Comparison of ENCODE assay signal across 8 cellular contexts in the genomic region with DNA sequence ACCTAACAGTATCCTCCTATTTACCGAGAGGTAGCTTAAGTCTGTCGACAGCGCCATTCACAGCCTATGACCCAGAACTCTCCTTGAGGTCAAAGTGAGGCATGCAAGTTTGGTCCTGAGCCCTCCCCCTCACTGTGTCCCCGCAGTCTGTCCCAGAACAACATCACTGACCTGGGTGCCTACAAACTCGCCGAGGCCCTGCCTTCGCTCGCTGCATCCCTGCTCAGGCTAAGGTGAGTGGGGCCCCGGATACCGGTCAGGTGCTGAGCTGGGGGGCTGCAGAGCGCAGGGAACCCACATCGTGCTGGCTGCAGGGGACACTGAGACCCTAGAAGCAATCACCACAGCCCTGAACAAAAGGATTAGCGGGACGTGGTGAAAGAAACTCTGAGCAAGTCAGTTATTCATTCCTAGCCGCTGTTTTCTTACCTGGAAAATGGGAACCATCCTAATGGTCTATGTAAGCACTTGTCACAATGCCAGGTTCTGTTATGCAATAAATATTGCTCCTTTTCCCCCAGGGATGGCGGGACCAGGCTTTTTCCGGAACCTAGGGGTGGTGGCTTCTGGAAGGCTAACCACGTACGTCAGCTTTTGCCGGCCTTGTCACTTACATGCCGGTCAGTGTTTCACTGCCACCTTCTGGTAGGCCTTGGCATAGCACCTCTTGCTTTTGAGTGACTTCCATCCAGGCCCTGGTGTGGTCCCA. TPM values are rescaled to one million over a fixed set of nuclear protein-coding genes. Genes with fewer than 3 reads are reported as not detected.
DNase-seq lines count a peak whose midpoint lies in the region; ATAC-seq, FAIRE-seq and TF ChIP-seq lines count a peak whose summit lies in the region.

No MANE protein-coding gene starts in this region.

- CTCF ChIA-PET in HepG2 (lab: Yijun Ruan, JAX; ENCODE audit: low intra/inter-chr PET ratio, low total read pairs): interaction anchor here (0.9 to 2.6 kb wide), 3 partner anchors 181 to 404 kb away, joined by 3 to 19 read pairs (median 6); no protein-coding TSS in a partner anchor

- H3K4me1 ChIP-seq in colonic mucosa: no peaks in the 10 kb centered on the region
- H3K4me1 ChIP-seq in HepG2 (ENCODE audit: insufficient read depth, low read length): peaks cover 43% of the 10 kb centered on the region

- H3K9me3 ChIP-seq in colonic mucosa (no peaks in the 10 kb centered on the region), HepG2 (ENCODE audit: low read length) (no peaks in the 10 kb centered on the region)

- H4K20me1 ChIP-seq in HepG2 (ENCODE audit: insufficient read depth, low read length): no peaks in the 10 kb centered on the region

- H3K4me2 ChIP-seq in HepG2 (ENCODE audit: low read depth, low read length): peak overlapping the region; percentile 69

- H3K27me3 ChIP-seq in colonic mucosa: no peaks in the 10 kb centered on the region
- peaks cover 0 to 9% of the 10 kb centered on the region in 2 experiments; a peak in 1 of 5 replicates for H3K27me3 ChIP-seq in HepG2 (ENCODE audit: control insufficient read depth in 1 of 2, insufficient read depth in 2 of 2, low read length in 2 of 2)

- intact Hi-C loops in colonic mucosa (cut with DNase I) (loop anchor here (5.0 kb wide), 2 partner anchors 171 to 406 kb away; no protein-coding TSS in a partner anchor), HepG2 (cut with micrococcal nuclease; ENCODE audit: unreplicated experiment) (loop anchor here (1.0 kb wide), 3 partner anchors 27 to 404 kb away; no protein-coding TSS in a partner anchor)

- in situ Hi-C loops in HepG2 (cut with HindIII; ENCODE audit: extremely low pct_ligation_motif_present, low pct_unique_long_range_greater_than_20kb): loop anchor here (5.0 kb wide), 1 partner anchor 401 kb away; no protein-coding TSS in a partner anchor

- no peak overlapping the region for H3K9ac ChIP-seq in colonic mucosa (ENCODE audit: low read depth in 2 of 2, low read length in 2 of 2)
- no peak overlapping the region; the same call in 1 of the 2 replicates for H3K9ac ChIP-seq in HepG2 (ENCODE audit: insufficient read depth, low read depth, low read length)

- H2AFZ ChIP-seq in HepG2 (ENCODE audit: low read length): no peak overlapping the region

- TF ChIP-seq POLR2A in HepG2 (IDR thresholded peaks at IDR 0.05; ENCODE audit: insufficient read depth in 1 of 2, low read depth in 2 of 2, low read length in 2 of 2): no peak

- no peaks in the 10 kb centered on the region for H3K79me2 ChIP-seq in HepG2 (ENCODE audit: insufficient read depth, low read length)

- peak; percentile 65 for ATAC-seq in HG02798 (IDR thresholded peaks at IDR 0.05; ENCODE audit: poor library complexity, unreplicated experiment)
- ATAC-seq in HepG2: peak; percentile 71
- ATAC-seq in GM21360 (IDR thresholded peaks at IDR 0.05; ENCODE audit: unreplicated experiment): no peak

- no peaks in the 10 kb centered on the region for H3K36me3 ChIP-seq in colonic mucosa
- H3K36me3 ChIP-seq in HepG2 (replicated peaks in 1 of 2; ENCODE audit: control insufficient read depth in 1 of 2, insufficient read depth in 2 of 2, low read length in 2 of 2): no peaks in the 10 kb centered on the region

- POLR2A ChIA-PET in HepG2 (lab: Yijun Ruan, JAX): interaction anchor here (1.1 to 1.4 kb wide), 3 partner anchors 8 to 175 kb away, joined by 4 to 9 read pairs (median 9); a partner anchor contains a TSS

- H3K27ac ChIP-seq in colonic mucosa (no peak overlapping the region), HepG2 (ENCODE audit: extremely low read length, insufficient read depth, low read length) (no peak overlapping the region)

- 26% methylated on average over 21 of the region's 21 CpGs for WGBS in HepG2 (ENCODE audit: low lambda C conversion rate)

- peak; percentile 93 for TF ChIP-seq CTCF in D721Med (IDR thresholded peaks at IDR 0.05; ENCODE audit: insufficient read depth, missing control alignments)
- peak; percentile 93 for TF ChIP-seq CTCF in colonic mucosa (IDR thresholded peaks at IDR 0.05)
- TF ChIP-seq CTCF in HepG2 (CRISPR knock-in tag; IDR thresholded peaks at IDR 0.05): peak; percentile 99

- TF ChIP-seq RAD21 in HepG2 (CRISPR knock-in tag; IDR thresholded peaks at IDR 0.05): peak; percentile 94

- peak; percentile 70 for DNase-seq in D721Med (ENCODE audit: insufficient read length, low spot score)
- DNase-seq in NCI-H446 treated with DMSO at 0.1 percent for 48 hours (lab: John Stamatoyannopoulos, UW): peak; percentile 54
- DNase-seq in activated CD4-positive, alpha-beta T cell treated with anti-CD3 and anti-CD28 coated beads for 24 hours (ENCODE audit: low read depth in 2 of 2): peak; percentile 76 to 88
- peak; percentile 95 for DNase-seq in colonic mucosa
- peak; percentile 94 for DNase-seq in HepG2 (ENCODE audit: low spot score)
- DNase-seq in stimulated activated CD4-positive, alpha-beta T cell treated with anti-CD3 and anti-CD28 coated beads, Interleukin-2, amount 100 ng/mL, for 48 hours: peak; percentile 88 to 92

- no peak overlapping the region for H3K4me3 ChIP-seq in colonic mucosa
- H3K4me3 ChIP-seq in HepG2 (replicated peaks in 1 of 3; ENCODE audit: insufficient read depth in 1 of 3, low read depth in 2 of 3, low read length in 3 of 3): peak overlapping the region in 1 of 3 experiments; percentile 55; a peak in 2 of 6 replicates

- BruUV-seq in HepG2 (replicated peaks; lab: Mats Ljungman, UMichigan): no TSS peak

- TF ChIP-seq EP300 in HepG2 (IDR thresholded peaks at IDR 0.05; ENCODE audit: low read depth in 2 of 2, low read length in 2 of 2) (no peak), HepG2 (CRISPR knock-in tag; IDR thresholded peaks at IDR 0.05; ENCODE audit: borderline replicate concordance) (no peak)

- FAIRE-seq in D721Med (lab: Jason Lieb, UNC) (no peak), HepG2 (lab: Jason Lieb, UNC) (peak; percentile 99)

RNA-seq across cellular contexts. Expression of a gene that starts 23.8 kb away (rescaled TPM):
- total RNA-seq in colonic mucosa (10 to 100 TPM; 23.8 to 29.5 TPM), HepG2 (2016; rRNA removed; fragmentation: Illumina TruSeq; extraction: Trizol) (57.9 and 70.4 TPM in 2 replicates)
- total RNA-seq in HepG2 (2016; cell fraction: cytosol; rRNA removed; fragmentation: Illumina TruSeq; extraction: Trizol; ENCODE audit: low read depth): 68.6 and 86.7 TPM in 2 replicates
- 54.1 and 71.8 TPM in 2 replicates for total RNA-seq in HepG2 (2016; cell fraction: insoluble cytoplasmic fraction; rRNA removed; fragmentation: Illumina TruSeq; extraction: Trizol)
- total RNA-seq in HepG2 (2016; cell fraction: membrane; rRNA removed; fragmentation: Illumina TruSeq; extraction: Trizol): 117 and 144 TPM in 2 replicates
- 35.4 and 46.3 TPM in 2 replicates for total RNA-seq in HepG2 (2016; cell fraction: nucleus; rRNA removed; fragmentation: Illumina TruSeq; extraction: Trizol)
- 51.5 and 54.4 TPM in 2 replicates for polyA plus RNA-seq in HepG2 (2011; rRNA removed)
- 69.5 and 78.6 TPM in 2 replicates for polyA plus RNA-seq in HepG2 (2011; cell fraction: cytosol; rRNA removed)
- polyA plus RNA-seq in HepG2 (2011; cell fraction: nucleus; rRNA removed): 40.4 and 50.2 TPM in 2 replicates
- polyA plus RNA-seq in HepG2 (2012): 45.6 and 55.0 TPM in 2 replicates
- polyA plus RNA-seq in HepG2 (2016; cell fraction: cytosol; fragmentation: Illumina TruSeq; extraction: Trizol; ENCODE audit: low read depth): 70.9 and 88.4 TPM in 2 replicates
- polyA plus RNA-seq in HepG2 (2016; cell fraction: insoluble cytoplasmic fraction; fragmentation: Illumina TruSeq; extraction: Trizol; ENCODE audit: low read depth): 58.1 and 70.0 TPM in 2 replicates
- polyA plus RNA-seq in HepG2 (2016; cell fraction: membrane; fragmentation: Illumina TruSeq; extraction: Trizol; ENCODE audit: low read depth): 120 and 124 TPM in 2 replicates
- polyA plus RNA-seq in HepG2 (2016; cell fraction: nucleus; fragmentation: Illumina TruSeq; extraction: Trizol; ENCODE audit: insufficient read depth, low read depth): 60.2 and 65.5 TPM in 2 replicates
- polyA minus RNA-seq in HepG2 (2011; rRNA and poly(A)+ RNA removed; ENCODE audit: low replicate concordance): 31.7 and 71.0 TPM in 2 replicates
- polyA minus RNA-seq in HepG2 (2011; cell fraction: cytosol; rRNA and poly(A)+ RNA removed): 34.2 and 35.1 TPM in 2 replicates
- polyA minus RNA-seq in HepG2 (2011; cell fraction: nucleus; rRNA and poly(A)+ RNA removed): 24.7 and 27.7 TPM in 2 replicates

RNA-seq across cellular contexts. Expression of a gene that starts 25.9 kb away (rescaled TPM):
- total RNA-seq in colonic mucosa (10 to 100 TPM; 24.9 to 29.6 TPM), HepG2 (2016; rRNA removed; fragmentation: Illumina TruSeq; extraction: Trizol) (10.3 and 13.6 TPM in 2 replicates)
- 35.7 and 39.7 TPM in 2 replicates for total RNA-seq in HepG2 (2016; cell fraction: cytosol; rRNA removed; fragmentation: Illumina TruSeq; extraction: Trizol; ENCODE audit: low read depth)
- total RNA-seq in HepG2 (2016; cell fraction: insoluble cytoplasmic fraction; rRNA removed; fragmentation: Illumina TruSeq; extraction: Trizol): 10.6 and 12.8 TPM in 2 replicates
- 14.4 and 15.9 TPM in 2 replicates for total RNA-seq in HepG2 (2016; cell fraction: membrane; rRNA removed; fragmentation: Illumina TruSeq; extraction: Trizol)
- total RNA-seq in HepG2 (2016; cell fraction: nucleus; rRNA removed; fragmentation: Illumina TruSeq; extraction: Trizol): 17.5 and 18.7 TPM in 2 replicates
- polyA plus RNA-seq in HepG2 (2011; rRNA removed): 8.5 and 9.5 TPM in 2 replicates
- polyA plus RNA-seq in HepG2 (2011; cell fraction: cytosol; rRNA removed): 6.6 and 6.8 TPM in 2 replicates
- polyA plus RNA-seq in HepG2 (2011; cell fraction: nucleus; rRNA removed): 17.0 and 19.5 TPM in 2 replicates
- 10.3 and 12.0 TPM in 2 replicates for polyA plus RNA-seq in HepG2 (2012)
- 1.7 and 1.9 TPM in 2 replicates for polyA plus RNA-seq in HepG2 (2016; cell fraction: cytosol; fragmentation: Illumina TruSeq; extraction: Trizol; ENCODE audit: low read depth)
- polyA plus RNA-seq in HepG2 (2016; cell fraction: insoluble cytoplasmic fraction; fragmentation: Illumina TruSeq; extraction: Trizol; ENCODE audit: low read depth): 11.8 and 14.0 TPM in 2 replicates
- polyA plus RNA-seq in HepG2 (2016; cell fraction: membrane; fragmentation: Illumina TruSeq; extraction: Trizol; ENCODE audit: low read depth): 3.4 and 4.4 TPM in 2 replicates
- 22.7 and 25.7 TPM in 2 replicates for polyA plus RNA-seq in HepG2 (2016; cell fraction: nucleus; fragmentation: Illumina TruSeq; extraction: Trizol; ENCODE audit: insufficient read depth, low read depth)
- 24.9 and 35.4 TPM in 2 replicates for polyA minus RNA-seq in HepG2 (2011; rRNA and poly(A)+ RNA removed; ENCODE audit: low replicate concordance)
- 14.4 and 19.0 TPM in 2 replicates for polyA minus RNA-seq in HepG2 (2011; cell fraction: cytosol; rRNA and poly(A)+ RNA removed)
- polyA minus RNA-seq in HepG2 (2011; cell fraction: nucleus; rRNA and poly(A)+ RNA removed): 25.8 and 32.0 TPM in 2 replicates

RNA-seq across cellular contexts. Expression of a gene that starts 41.4 kb away (rescaled TPM):
- 1 to 10 TPM; 4.5 to 9.6 TPM for total RNA-seq in colonic mucosa
- 0.09 and 0.11 TPM in 2 replicates for total RNA-seq in HepG2 (2016; rRNA removed; fragmentation: Illumina TruSeq; extraction: Trizol)
- total RNA-seq in HepG2 (2016; cell fraction: cytosol; rRNA removed; fragmentation: Illumina TruSeq; extraction: Trizol; ENCODE audit: low read depth): 0.09 TPM in 1 of 2 replicates, not detected in the other
- 0.10 and 0.13 TPM in 2 replicates for total RNA-seq in HepG2 (2016; cell fraction: insoluble cytoplasmic fraction; rRNA removed; fragmentation: Illumina TruSeq; extraction: Trizol)
- total RNA-seq in HepG2 (2016; cell fraction: membrane; rRNA removed; fragmentation: Illumina TruSeq; extraction: Trizol): 0.09 and 0.21 TPM in 2 replicates
- total RNA-seq in HepG2 (2016; cell fraction: nucleus; rRNA removed; fragmentation: Illumina TruSeq; extraction: Trizol): 0.19 TPM in 1 of 2 replicates, not detected in the other
- 0.05 and 0.08 TPM in 2 replicates for polyA plus RNA-seq in HepG2 (2011; rRNA removed)
- 0.10 and 0.11 TPM in 2 replicates for polyA plus RNA-seq in HepG2 (2011; cell fraction: cytosol; rRNA removed)
- polyA plus RNA-seq in HepG2 (2011; cell fraction: nucleus; rRNA removed): 0.28 and 0.47 TPM in 2 replicates
- polyA plus RNA-seq in HepG2 (2012): 0.36 and 0.56 TPM in 2 replicates
- 0.11 and 0.14 TPM in 2 replicates for polyA plus RNA-seq in HepG2 (2016; cell fraction: cytosol; fragmentation: Illumina TruSeq; extraction: Trizol; ENCODE audit: low read depth)
- 0.13 TPM in 1 of 2 replicates, not detected in the other for polyA plus RNA-seq in HepG2 (2016; cell fraction: insoluble cytoplasmic fraction; fragmentation: Illumina TruSeq; extraction: Trizol; ENCODE audit: low read depth)
- 0.24 TPM in 1 of 2 replicates, not detected in the other for polyA plus RNA-seq in HepG2 (2016; cell fraction: membrane; fragmentation: Illumina TruSeq; extraction: Trizol; ENCODE audit: low read depth)
- polyA plus RNA-seq in HepG2 (2016; cell fraction: nucleus; fragmentation: Illumina TruSeq; extraction: Trizol; ENCODE audit: insufficient read depth, low read depth): 0.15 TPM in 1 of 2 replicates, not detected in the other
- polyA minus RNA-seq in HepG2 (2011; rRNA and poly(A)+ RNA removed; ENCODE audit: low replicate concordance): 0.06 and 1.5 TPM in 2 replicates
- 0.26 TPM in 1 of 2 replicates, not detected in the other for polyA minus RNA-seq in HepG2 (2011; cell fraction: cytosol; rRNA and poly(A)+ RNA removed)
- 0.12 and 0.26 TPM in 2 replicates for polyA minus RNA-seq in HepG2 (2011; cell fraction: nucleus; rRNA and poly(A)+ RNA removed)
